1 cellular context compared by ENCODE assay signal in the genomic region with DNA sequence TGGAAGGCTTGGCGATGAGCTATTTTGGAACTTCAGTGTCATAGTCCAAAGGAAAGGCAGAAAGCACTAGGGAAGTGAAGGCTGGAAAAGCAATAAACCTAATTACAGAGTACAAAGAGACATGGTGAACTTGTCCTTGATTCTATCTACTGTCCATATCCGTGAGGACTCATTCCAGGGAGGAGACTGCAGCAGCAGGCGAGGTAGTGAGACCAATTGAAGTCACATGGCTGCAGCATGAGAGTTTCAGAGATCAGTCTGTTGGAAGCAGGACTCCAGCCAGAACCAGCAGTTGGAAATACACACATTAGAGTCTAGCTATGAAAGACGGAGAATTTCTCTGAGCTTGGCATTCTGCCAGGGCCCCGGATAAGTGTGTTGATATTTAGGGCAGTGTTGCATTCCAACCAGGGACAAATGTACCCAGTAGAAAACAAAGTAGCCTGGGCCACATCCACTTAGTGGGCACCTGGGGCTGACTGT.
TF ChIP-seq lines count a peak whose summit lies in the region.

No MANE protein-coding gene starts in this region.

TF ChIP-seq in GM23338, 12 proteins besides CTCF, POLR2A, EP300 and RAD21 (continued from another document):
- TF ChIP-seq ZNF462 (CRISPR knock-in tag; IDR thresholded peaks at IDR 0.05) (no peak), POLR2AphosphoS5 (IDR thresholded peaks at IDR 0.05; ENCODE audit: low read depth) (no peak), EZH2 (IDR thresholded peaks at IDR 0.05; ENCODE audit: low read depth, unreplicated experiment) (no peak), CREB1 (CRISPR knock-in tag; IDR thresholded peaks at IDR 0.05; ENCODE audit: low read depth) (no peak), STAT1 (IDR thresholded peaks at IDR 0.05; ENCODE audit: unreplicated experiment) (no peak), ZNF114 (CRISPR knock-in tag; IDR thresholded peaks at IDR 0.05) (no peak)
- TF ChIP-seq, protein P1, sequence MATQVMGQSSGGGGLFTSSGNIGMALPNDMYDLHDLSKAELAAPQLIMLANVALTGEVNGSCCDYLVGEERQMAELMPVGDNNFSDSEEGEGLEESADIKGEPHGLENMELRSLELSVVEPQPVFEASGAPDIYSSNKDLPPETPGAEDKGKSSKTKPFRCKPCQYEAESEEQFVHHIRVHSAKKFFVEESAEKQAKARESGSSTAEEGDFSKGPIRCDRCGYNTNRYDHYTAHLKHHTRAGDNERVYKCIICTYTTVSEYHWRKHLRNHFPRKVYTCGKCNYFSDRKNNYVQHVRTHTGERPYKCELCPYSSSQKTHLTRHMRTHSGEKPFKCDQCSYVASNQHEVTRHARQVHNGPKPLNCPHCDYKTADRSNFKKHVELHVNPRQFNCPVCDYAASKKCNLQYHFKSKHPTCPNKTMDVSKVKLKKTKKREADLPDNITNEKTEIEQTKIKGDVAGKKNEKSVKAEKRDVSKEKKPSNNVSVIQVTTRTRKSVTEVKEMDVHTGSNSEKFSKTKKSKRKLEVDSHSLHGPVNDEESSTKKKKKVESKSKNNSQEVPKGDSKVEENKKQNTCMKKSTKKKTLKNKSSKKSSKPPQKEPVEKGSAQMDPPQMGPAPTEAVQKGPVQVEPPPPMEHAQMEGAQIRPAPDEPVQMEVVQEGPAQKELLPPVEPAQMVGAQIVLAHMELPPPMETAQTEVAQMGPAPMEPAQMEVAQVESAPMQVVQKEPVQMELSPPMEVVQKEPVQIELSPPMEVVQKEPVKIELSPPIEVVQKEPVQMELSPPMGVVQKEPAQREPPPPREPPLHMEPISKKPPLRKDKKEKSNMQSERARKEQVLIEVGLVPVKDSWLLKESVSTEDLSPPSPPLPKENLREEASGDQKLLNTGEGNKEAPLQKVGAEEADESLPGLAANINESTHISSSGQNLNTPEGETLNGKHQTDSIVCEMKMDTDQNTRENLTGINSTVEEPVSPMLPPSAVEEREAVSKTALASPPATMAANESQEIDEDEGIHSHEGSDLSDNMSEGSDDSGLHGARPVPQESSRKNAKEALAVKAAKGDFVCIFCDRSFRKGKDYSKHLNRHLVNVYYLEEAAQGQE (IDR thresholded peaks at IDR 0.05; ENCODE audit: unreplicated experiment): no peak
